18 cellular contexts compared by ENCODE assay signal in genomic region chr1:25096307-25097150, GRCh38.
DNase-seq lines count a peak whose midpoint lies in the region; ATAC-seq and TF ChIP-seq lines count a peak whose summit lies in the region.
"Had no signal": no experiment of that assay in that cellular context is flagged by ENCODE, and none has a peak within 500 bp of the region (broad histone marks: within the 10 kb centered on the region; RNA-seq: fewer than 3 reads in every experiment).

No MANE protein-coding gene starts in this region.

- DNase-seq in activated naive CD4-positive, alpha-beta T cell treated with anti-CD3 and anti-CD28 coated beads for 36 hours: no peak
- DNase-seq in activated naive CD4-positive, alpha-beta T cell (lab: John Stamatoyannopoulos, UW): no peak
- DNase-seq in MV-4-11 (lab: John Stamatoyannopoulos, UW): peak; percentile 42
- DNase-seq in astrocyte of the cerebellum (ENCODE audit: low read depth): peak; percentile 6
- DNase-seq in stimulated activated effector memory CD8-positive, alpha-beta T cell treated with anti-CD3 and anti-CD28 coated beads, Interleukin-12 subunit alpha, Interleukin-12 subunit beta, amount 100 ng/mL, for 72 hours (ENCODE audit: low spot score in 2 of 2): no peak
- DNase-seq in NCI-H526 (lab: John Stamatoyannopoulos, UW): no peak
- no peak for DNase-seq in NCI-H1694 (lab: John Stamatoyannopoulos, UW)
- DNase-seq in osteocyte (ENCODE audit: extremely low spot score, unreplicated experiment): no peak
- DNase-seq: activated CD4-positive, alpha-beta T cell treated with anti-CD3 and anti-CD28 coated beads, Interleukin-2, amount 50 U/mL, for 48 hours; activated effector memory CD4-positive, alpha-beta T cell treated with Interleukin-2 at 50 U/mL for 16 hours; MG63; NCI-H1930; PC-3 had no signal

- TF ChIP-seq CTCF in astrocyte of the cerebellum (IDR thresholded peaks at IDR 0.05; ENCODE audit: low read depth, low read length, missing control alignments) (no peak), osteocyte (IDR thresholded peaks at IDR 0.05) (no peak)

- H3K36me3 Mint-ChIP-seq in activated naive CD4-positive, alpha-beta T cell treated with anti-CD3 and anti-CD28 coated beads for 36 hours (ENCODE audit: low read depth): no peaks in the 10 kb centered on the region
- peaks cover 17% of the 10 kb centered on the region for H3K36me3 Mint-ChIP-seq in stimulated activated effector memory CD8-positive, alpha-beta T cell treated with anti-CD3 and anti-CD28 coated beads, Interleukin-12 subunit alpha, Interleukin-12 subunit beta, amount 100 ng/mL, for 72 hours
- H3K36me3 Mint-ChIP-seq in osteocyte (ENCODE audit: unreplicated experiment): no peaks in the 10 kb centered on the region
- H3K36me3 Mint-ChIP-seq: memory B cell had no signal

- peaks cover 51% of the 10 kb centered on the region for H3K4me1 Mint-ChIP-seq in activated naive CD4-positive, alpha-beta T cell treated with anti-CD3 and anti-CD28 coated beads for 36 hours (ENCODE audit: low read depth)
- H3K4me1 Mint-ChIP-seq in stimulated activated effector memory CD8-positive, alpha-beta T cell treated with anti-CD3 and anti-CD28 coated beads, Interleukin-12 subunit alpha, Interleukin-12 subunit beta, amount 100 ng/mL, for 72 hours: peaks cover 78% of the 10 kb centered on the region
- peaks cover 4% of the 10 kb centered on the region for H3K4me1 Mint-ChIP-seq in osteocyte (ENCODE audit: unreplicated experiment)

- peaks cover 12% of the 10 kb centered on the region for H3K9me3 Mint-ChIP-seq in activated naive CD4-positive, alpha-beta T cell treated with anti-CD3 and anti-CD28 coated beads for 36 hours
- H3K9me3 Mint-ChIP-seq in stimulated activated effector memory CD8-positive, alpha-beta T cell treated with anti-CD3 and anti-CD28 coated beads, Interleukin-12 subunit alpha, Interleukin-12 subunit beta, amount 100 ng/mL, for 72 hours: no peaks in the 10 kb centered on the region
- H3K9me3 Mint-ChIP-seq in osteocyte (ENCODE audit: unreplicated experiment): no peaks in the 10 kb centered on the region
- H3K9me3 Mint-ChIP-seq: neural crest cell had no signal

- no peak overlapping the region for H3K4me3 ChIP-seq in astrocyte of the cerebellum (ENCODE audit: low read depth, low read length)
- H3K4me3 ChIP-seq: cardiac muscle cell, MG63, SK-N-MC, vagina had no signal

- no peak overlapping the region for H3K4me3 Mint-ChIP-seq in activated naive CD4-positive, alpha-beta T cell treated with anti-CD3 and anti-CD28 coated beads for 36 hours
- peak overlapping the region; percentile 52 for H3K4me3 Mint-ChIP-seq in stimulated activated effector memory CD8-positive, alpha-beta T cell treated with anti-CD3 and anti-CD28 coated beads, Interleukin-12 subunit alpha, Interleukin-12 subunit beta, amount 100 ng/mL, for 72 hours
- H3K4me3 Mint-ChIP-seq in osteocyte (ENCODE audit: unreplicated experiment): no peak overlapping the region
- H3K4me3 Mint-ChIP-seq: memory B cell, neural crest cell had no signal

- in situ Hi-C loops in astrocyte of the cerebellum (cut with HindIII; ENCODE audit: low sequenced_read_pairs): no loop called here

- H3K27me3 Mint-ChIP-seq in activated naive CD4-positive, alpha-beta T cell treated with anti-CD3 and anti-CD28 coated beads for 36 hours (ENCODE audit: low read depth): no peaks in the 10 kb centered on the region
- H3K27me3 Mint-ChIP-seq in osteocyte (ENCODE audit: unreplicated experiment): peaks cover 63% of the 10 kb centered on the region
- H3K27me3 Mint-ChIP-seq: memory B cell had no signal

- H3K27ac Mint-ChIP-seq in activated naive CD4-positive, alpha-beta T cell treated with anti-CD3 and anti-CD28 coated beads for 36 hours: peak overlapping the region; percentile 50
- H3K27ac Mint-ChIP-seq in stimulated activated effector memory CD8-positive, alpha-beta T cell treated with anti-CD3 and anti-CD28 coated beads, Interleukin-12 subunit alpha, Interleukin-12 subunit beta, amount 100 ng/mL, for 72 hours: no peak overlapping the region
- no peak overlapping the region for H3K27ac Mint-ChIP-seq in osteocyte (ENCODE audit: unreplicated experiment)
- H3K27ac Mint-ChIP-seq: memory B cell had no signal

- no peak for ATAC-seq in stimulated activated effector memory CD8-positive, alpha-beta T cell treated with anti-CD3 and anti-CD28 coated beads, Interleukin-12 subunit alpha, Interleukin-12 subunit beta, amount 100 ng/mL, for 72 hours
- ATAC-seq: PC-3 had no signal

- CTCF ChIA-PET in activated naive CD4-positive, alpha-beta T cell treated with anti-CD3 and anti-CD28 coated beads for 36 hours (lab: Charles Lee): interaction anchor here (1.0 to 6.2 kb wide), 3 partner anchors 11 to 248 kb away, joined by 3 to 58 read pairs (median 10); no protein-coding TSS in a partner anchor

- intact Hi-C loops in activated naive CD4-positive, alpha-beta T cell treated with anti-CD3 and anti-CD28 coated beads for 36 hours (cut with micrococcal nuclease): loop anchor here (5.0 kb wide), 1 partner anchor 139 kb away; no protein-coding TSS in a partner anchor

Comparison
In these comparisons a context has a peak if more than half of its experiments do, and no peak if none do; other contexts are left out.
1. DNase-seq: peak in MV-4-11 (single experiment) and astrocyte of the cerebellum (single experiment); none in activated naive CD4-positive, alpha-beta T cell treated with anti-CD3 and anti-CD28 coated beads for 36 hours (single experiment), activated naive CD4-positive, alpha-beta T cell (0 of 4), stimulated activated effector memory CD8-positive, alpha-beta T cell treated with anti-CD3 and anti-CD28 coated beads, Interleukin-12 subunit alpha, Interleukin-12 subunit beta, amount 100 ng/mL, for 72 hours (0 of 2), NCI-H526 (0 of 2), NCI-H1694 (single experiment) and osteocyte (single experiment).